ENCODE assay signal across 21 cellular contexts in the genomic region with DNA sequence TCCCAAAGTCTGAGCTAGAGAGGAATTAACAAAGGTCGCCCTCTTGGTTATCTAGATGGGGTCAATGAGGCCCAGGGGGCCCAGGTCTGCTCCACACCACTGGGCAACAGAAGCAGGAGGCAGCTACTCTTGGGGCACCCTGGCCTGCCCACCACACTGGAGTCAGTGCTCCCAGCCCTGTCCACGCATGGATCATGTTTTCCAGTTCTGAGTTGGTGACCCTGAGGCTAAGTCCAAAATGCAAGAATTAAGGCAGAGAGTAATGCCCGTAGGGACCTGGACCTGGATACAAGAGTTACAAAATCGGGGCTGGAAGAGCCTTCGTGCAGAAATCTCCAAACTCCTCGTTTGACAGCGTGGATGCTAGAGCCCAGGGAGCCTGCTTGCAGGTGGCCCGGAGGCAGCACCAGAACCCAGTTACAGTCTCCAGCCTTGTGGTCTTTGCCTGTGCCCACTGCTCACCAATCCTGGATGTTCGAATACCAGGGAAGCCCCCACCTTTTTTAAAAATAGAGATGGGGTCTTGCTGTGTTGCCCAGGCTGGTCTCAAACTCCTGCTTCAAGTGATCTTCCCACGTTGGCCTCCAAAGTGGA. TPM values are rescaled to one million over a fixed set of nuclear protein-coding genes. Genes with fewer than 3 reads are reported as not detected.
DNase-seq lines count a peak whose midpoint lies in the region; ATAC-seq, FAIRE-seq and TF ChIP-seq lines count a peak whose summit lies in the region.
"Had no signal": no experiment of that assay in that cellular context is flagged by ENCODE, and none has a peak within 500 bp of the region (broad histone marks: within the 10 kb centered on the region; RNA-seq: fewer than 3 reads in every experiment).

No MANE protein-coding gene starts in this region.

- no peak overlapping the region for H4K5ac ChIP-seq in mesendoderm (ENCODE audit: low read length)

- H3K56ac ChIP-seq in mesendoderm (ENCODE audit: low read length) = no peak overlapping the region

- POLR2A ChIA-PET in K562 (lab: Yijun Ruan, JAX) = interaction anchor here (0.5 to 1.1 kb wide), 3 partner anchors 12 to 20 kb away, joined by 3 read pairs; no protein-coding TSS in a partner anchor
- POLR2A ChIA-PET in HepG2 (lab: Yijun Ruan, JAX) = interaction anchor here (0.8 to 1.8 kb wide), 3 partner anchors 12 to 111 kb away, joined by 3 to 4 read pairs (median 4); no protein-coding TSS in a partner anchor

- no peaks in the 10 kb centered on the region for H3K36me3 ChIP-seq in K562 (ENCODE audit: control insufficient read depth, insufficient read depth, low read length)
- no peaks in the 10 kb centered on the region for H3K36me3 ChIP-seq in HepG2 (replicated peaks in 1 of 2; ENCODE audit: control insufficient read depth in 1 of 2, insufficient read depth in 2 of 2, low read length in 2 of 2)
- H3K36me3 ChIP-seq in mesendoderm (ENCODE audit: control insufficient read depth, insufficient read depth, low read length) = no peaks in the 10 kb centered on the region
- H3K36me3 ChIP-seq: BLaER1, HAP-1 had no signal

- intact Hi-C loops in K562 (cut with micrococcal nuclease) = no loop called here
- intact Hi-C loops in HepG2 (cut with micrococcal nuclease; ENCODE audit: unreplicated experiment) = loop anchor here (1.0 kb wide), 1 partner anchor 26 kb away; no protein-coding TSS in a partner anchor

- H3K4me2 ChIP-seq in K562 (ENCODE audit: insufficient read depth, low read length) = no peak overlapping the region
- H3K4me2 ChIP-seq in HepG2 (ENCODE audit: low read depth, low read length) = peak overlapping the region; percentile 34
- no peak overlapping the region for H3K4me2 ChIP-seq in mesendoderm (ENCODE audit: low read length)
- H3K4me2 ChIP-seq: BLaER1 had no signal

- H3K9me1 ChIP-seq in K562 (ENCODE audit: control insufficient read depth, insufficient read depth, low read length) = no peaks in the 10 kb centered on the region

- no peak overlapping the region for H2BK120ac ChIP-seq in mesendoderm (ENCODE audit: low read depth, low read length)

- H2BK5ac ChIP-seq in mesendoderm (ENCODE audit: low read length) = no peak overlapping the region

- H2AK5ac ChIP-seq in mesendoderm (ENCODE audit: low read length) = no peak overlapping the region

- DNase-seq in K562 (ENCODE audit: extremely low read depth in 1 of 4, low spot score in 3 of 4) = no peak
- DNase-seq in HepG2 (ENCODE audit: low spot score) = no peak
- no peak for DNase-seq in nephron progenitor cell
- DNase-seq in mesendoderm = no peak
- no peak for DNase-seq in DMS53 treated with DMSO at 0.1 percent for 48 hours (lab: John Stamatoyannopoulos, UW; ENCODE audit: unreplicated experiment)
- DNase-seq in stimulated activated CD4-positive, alpha-beta T cell treated with anti-CD3 and anti-CD28 coated beads, Interleukin-4, amount 100 ng/mL, for 4 hours = no peak
- DNase-seq: 8988T; CD4-positive, alpha-beta memory T cell; DMS153; DMS79 treated with DMSO at 0.1 percent for 48 hours; GF-D8; IMR-90 had no signal

- in situ Hi-C loops in K562 (cut with MboI) (no loop called here), HepG2 (cut with HindIII; ENCODE audit: extremely low pct_ligation_motif_present, low pct_unique_long_range_greater_than_20kb) (no loop called here)

- H3K4me3 Mint-ChIP-seq in nephron progenitor cell = no peak overlapping the region
- H3K4me3 Mint-ChIP-seq: CD14-positive monocyte; CD4-positive, alpha-beta memory T cell had no signal

- H3K27me3 ChIP-seq in K562 (ENCODE audit: control insufficient read depth in 2 of 2, insufficient read depth in 2 of 2, low read length in 2 of 2) (no peaks in the 10 kb centered on the region), HepG2 (ENCODE audit: control insufficient read depth in 1 of 2, insufficient read depth in 2 of 2, low read length in 2 of 2) (no peaks in the 10 kb centered on the region), mesendoderm (ENCODE audit: insufficient read depth, low read length, poor library complexity) (no peaks in the 10 kb centered on the region)
- H3K27me3 ChIP-seq: BLaER1 had no signal

- H3K27ac Mint-ChIP-seq in nephron progenitor cell = peak overlapping the region; percentile 45
- H3K27ac Mint-ChIP-seq: CD14-positive monocyte had no signal

- H3K4ac ChIP-seq in mesendoderm (ENCODE audit: low read depth, low read length) = no peak overlapping the region

- H3K27me3 Mint-ChIP-seq in nephron progenitor cell (ENCODE audit: low read depth, poor library complexity) = peaks cover 2% of the 10 kb centered on the region
- H3K27me3 Mint-ChIP-seq: CD4-positive, alpha-beta memory T cell had no signal

- CTCF ChIA-PET in K562 (lab: Yijun Ruan, JAX; ENCODE audit: low intra/inter-chr PET ratio) = no interaction called here
- CTCF ChIA-PET in HepG2 (lab: Yijun Ruan, JAX; ENCODE audit: low intra/inter-chr PET ratio, low total read pairs) = no interaction called here

- H3K9ac ChIP-seq in K562 (ENCODE audit: insufficient read depth in 1 of 2, low read depth in 2 of 2, low read length in 2 of 2) (no peak overlapping the region), HepG2 (ENCODE audit: insufficient read depth, low read depth, low read length) (0 out of 2 replicates have a peak overlapping the region, but pooled peaks have one; percentile 18), mesendoderm (ENCODE audit: low read length) (no peak overlapping the region)
- H3K9ac ChIP-seq: BLaER1 had no signal

- peaks cover 19% of the 10 kb centered on the region for H3K4me1 Mint-ChIP-seq in nephron progenitor cell
- H3K4me1 Mint-ChIP-seq: CD14-positive monocyte; CD4-positive, alpha-beta memory T cell had no signal

- H4K8ac ChIP-seq in mesendoderm (ENCODE audit: low read depth, low read length) = no peak overlapping the region

- H3K4me3 ChIP-seq in K562 = no peak overlapping the region
- no peak overlapping the region for H3K4me3 ChIP-seq in HepG2 (replicated peaks in 1 of 3; ENCODE audit: insufficient read depth in 1 of 3, low read depth in 2 of 3, low read length in 3 of 3)
- H3K4me3 ChIP-seq in mesendoderm (ENCODE audit: low read length) = no peak overlapping the region
- H3K4me3 ChIP-seq: BLaER1, HAP-1 had no signal

- no peak overlapping the region for H3K18ac ChIP-seq in mesendoderm (ENCODE audit: low read length)

- H2BK15ac ChIP-seq in mesendoderm (replicated peaks; ENCODE audit: low read depth) = no peak overlapping the region

- TF ChIP-seq RAD21 in K562 (CRISPR knock-in tag; conservative IDR thresholded peaks at IDR 0.05 in 1 of 2, IDR thresholded peaks at IDR 0.05 in 1 of 2) = no peak
- TF ChIP-seq RAD21 in HepG2 (CRISPR knock-in tag; IDR thresholded peaks at IDR 0.05) = no peak

- no peak overlapping the region for H3K23ac ChIP-seq in mesendoderm (ENCODE audit: low read length)

- H4K20me1 ChIP-seq in K562 (replicated peaks; ENCODE audit: control insufficient read depth, insufficient read depth, low read length) (no peaks in the 10 kb centered on the region), HepG2 (ENCODE audit: insufficient read depth, low read length) (no peaks in the 10 kb centered on the region)
- H4K20me1 ChIP-seq: BLaER1 had no signal

- TF ChIP-seq POLR2A in K562 (conservative IDR thresholded peaks at IDR 0.05) = no peak
- no peak for TF ChIP-seq POLR2A in HepG2 (IDR thresholded peaks at IDR 0.05; ENCODE audit: insufficient read depth in 1 of 2, low read depth in 2 of 2, low read length in 2 of 2)

- TF ChIP-seq EP300 in K562 (IDR thresholded peaks at IDR 0.05; ENCODE audit: low read length) = no peak
- no peak for TF ChIP-seq EP300 in HepG2 (IDR thresholded peaks at IDR 0.05; ENCODE audit: low read depth in 2 of 2, low read length in 2 of 2)
- TF ChIP-seq EP300 in HepG2 (CRISPR knock-in tag; IDR thresholded peaks at IDR 0.05; ENCODE audit: borderline replicate concordance) = no peak

- ATAC-seq in K562 (peak; percentile 5; the same call in 1 of the 3 replicates), HepG2 (peak; percentile 25), GM18909 (IDR thresholded peaks at IDR 0.05; ENCODE audit: poor library complexity, unreplicated experiment) (no peak)

- TF ChIP-seq CTCF in K562 (IDR thresholded peaks at IDR 0.05 in 2 of 3, conservative IDR thresholded peaks at IDR 0.05 in 1 of 3; ENCODE audit: insufficient read depth in 2 of 3, low read depth in 1 of 3, low read length in 3 of 3) = no peak
- TF ChIP-seq CTCF in HepG2 (CRISPR knock-in tag; IDR thresholded peaks at IDR 0.05) = no peak
- TF ChIP-seq CTCF in nephron progenitor cell (IDR thresholded peaks at IDR 0.05) = no peak

- BruUV-seq in K562 (replicated peaks; lab: Mats Ljungman, UMichigan) (no TSS peak), HepG2 (replicated peaks; lab: Mats Ljungman, UMichigan) (no TSS peak)

- H3K79me1 ChIP-seq in mesendoderm (ENCODE audit: low read length) = no peaks in the 10 kb centered on the region

- no peaks in the 10 kb centered on the region for H3K9me3 Mint-ChIP-seq in nephron progenitor cell
- H3K9me3 Mint-ChIP-seq: CD14-positive monocyte; CD4-positive, alpha-beta memory T cell had no signal

- FAIRE-seq in K562 (lab: Jason Lieb, UNC) (no peak), HepG2 (lab: Jason Lieb, UNC) (no peak)
- FAIRE-seq: H1 had no signal

- no peak overlapping the region for H3K27ac ChIP-seq in K562 (ENCODE audit: extremely low read depth, low read depth, low read length)
- peak overlapping the region; percentile 54 for H3K27ac ChIP-seq in HepG2 (ENCODE audit: extremely low read length, insufficient read depth, low read length)
- no peak overlapping the region for H3K27ac ChIP-seq in mesendoderm (ENCODE audit: low read depth, low read length)
- H3K27ac ChIP-seq: BLaER1, HL-60 had no signal

- peaks cover 24% of the 10 kb centered on the region in 2 experiments for H3K4me1 ChIP-seq in K562 (replicated peaks in 1 of 2; ENCODE audit: control insufficient read depth in 2 of 2, insufficient read depth in 2 of 2, low read length in 2 of 2)
- peaks cover 56% of the 10 kb centered on the region for H3K4me1 ChIP-seq in HepG2 (ENCODE audit: insufficient read depth, low read length)
- H3K4me1 ChIP-seq in mesendoderm (ENCODE audit: control insufficient read depth, low read depth, low read length) = no peaks in the 10 kb centered on the region
- H3K4me1 ChIP-seq: BLaER1, HAP-1 had no signal

- no peaks in the 10 kb centered on the region for H3K36me3 Mint-ChIP-seq in nephron progenitor cell (ENCODE audit: low read depth)
- H3K36me3 Mint-ChIP-seq: CD4-positive, alpha-beta memory T cell had no signal

- H2AFZ ChIP-seq in K562 (ENCODE audit: low read depth, low read length) = no peak overlapping the region
- no peak overlapping the region for H2AFZ ChIP-seq in HepG2 (ENCODE audit: low read length)

- no peaks in the 10 kb centered on the region for H3K9me3 ChIP-seq in K562 (replicated peaks; ENCODE audit: control insufficient read depth, insufficient read depth, low read depth, low read length)
- no peaks in the 10 kb centered on the region for H3K9me3 ChIP-seq in HepG2 (ENCODE audit: low read length)
- H3K9me3 ChIP-seq: BLaER1, HAP-1 had no signal

- H3K79me2 ChIP-seq in K562 (ENCODE audit: control insufficient read depth, insufficient read depth, low read length) (no peaks in the 10 kb centered on the region), HepG2 (ENCODE audit: insufficient read depth, low read length) (no peaks in the 10 kb centered on the region), mesendoderm (ENCODE audit: control insufficient read depth, insufficient read depth, low read length) (no peaks in the 10 kb centered on the region)

- WGBS in K562 (ENCODE audit: insufficient coverage, low coverage, missing lambda C conversion rate) = 71% methylated on average over 10 of the region's 10 CpGs
- WGBS in HepG2 (ENCODE audit: low lambda C conversion rate) = 43% methylated on average over 9 of the region's 10 CpGs
- WGBS in mesendoderm (ENCODE audit: extremely low coverage, insufficient coverage, low lambda C conversion rate) = no CpG with 5 or more reads among the region's 10 CpGs

RNA-seq across cellular contexts. Expression of a gene that starts 6.1 kb away (rescaled TPM):
- total RNA-seq in K562 (2011; cell fraction: chromatin; rRNA removed; ENCODE audit: low replicate concordance) = 2.3 and 2.8 TPM in 2 replicates
- total RNA-seq in K562 (2011; cell fraction: nucleolus; rRNA removed) = 2.2 and 2.5 TPM in 2 replicates
- total RNA-seq in K562 (2011; cell fraction: nucleoplasm; rRNA removed) = 1.8 and 2.3 TPM in 2 replicates
- total RNA-seq in K562 (2014; rRNA removed) (0.24 and 0.36 TPM in 2 replicates), K562 (2014; rRNA removed; fragmentation: Illumina TruSeq; extraction: Trizol) (not detected in 2 replicates), K562 (2015; rRNA removed; fragmentation: Illumina TruSeq; extraction: Trizol) (not detected in 2 replicates), K562 (2021) (0.16 and 0.31 TPM in 2 replicates), HepG2 (2016; rRNA removed; fragmentation: Illumina TruSeq; extraction: Trizol) (0.13 TPM in 1 of 2 replicates, not detected in the other)
- polyA plus RNA-seq in K562 (2011; rRNA removed) (0.29 and 0.43 TPM in 2 replicates), K562 (2014; fragmentation: Illumina TruSeq; extraction: Trizol) (0.28 TPM in 2 replicates), K562 (2014; fragmentation: Nextera tagmentation; extraction: Ambion mirVana) (under 1 TPM; 0.23 to 0.34 TPM), K562 (2014; rRNA removed) (0.09 and 0.56 TPM in 2 replicates), HepG2 (2011; rRNA removed) (0.48 and 0.58 TPM in 2 replicates)
- polyA plus RNA-seq in K562 (2011; cell fraction: cytosol; rRNA removed) = 0.15 and 0.18 TPM in 2 replicates
- 1.0 and 1.1 TPM in 2 replicates for polyA plus RNA-seq in K562 (2011; cell fraction: nucleus; rRNA removed)
- polyA plus RNA-seq in K562 (2012) = 0.13 and 1.6 TPM in 2 replicates
- 0.74 TPM in 1 of 2 replicates, not detected in the other for polyA minus RNA-seq in K562 (2011; rRNA and poly(A)+ RNA removed)
- not detected in 2 replicates for polyA minus RNA-seq in K562 (2011; cell fraction: cytosol; rRNA and poly(A)+ RNA removed)
- 0.54 TPM in 1 of 2 replicates, not detected in the other for polyA minus RNA-seq in K562 (2011; cell fraction: nucleus; rRNA and poly(A)+ RNA removed)
- total RNA-seq in HepG2 (2016; cell fraction: cytosol; rRNA removed; fragmentation: Illumina TruSeq; extraction: Trizol; ENCODE audit: low read depth) = not detected in 2 replicates
- not detected in 2 replicates for total RNA-seq in HepG2 (2016; cell fraction: insoluble cytoplasmic fraction; rRNA removed; fragmentation: Illumina TruSeq; extraction: Trizol)
- total RNA-seq in HepG2 (2016; cell fraction: membrane; rRNA removed; fragmentation: Illumina TruSeq; extraction: Trizol) = not detected in 2 replicates
- 0.34 TPM in 1 of 2 replicates, not detected in the other for total RNA-seq in HepG2 (2016; cell fraction: nucleus; rRNA removed; fragmentation: Illumina TruSeq; extraction: Trizol)
- 0.35 and 0.43 TPM in 2 replicates for polyA plus RNA-seq in HepG2 (2011; cell fraction: cytosol; rRNA removed)
- polyA plus RNA-seq in HepG2 (2011; cell fraction: nucleus; rRNA removed) = 0.61 and 0.71 TPM in 2 replicates
- polyA plus RNA-seq in HepG2 (2012) = 0.13 and 0.20 TPM in 2 replicates
- polyA plus RNA-seq in HepG2 (2016; cell fraction: cytosol; fragmentation: Illumina TruSeq; extraction: Trizol; ENCODE audit: low read depth) = not detected in 2 replicates
- not detected in 2 replicates for polyA plus RNA-seq in HepG2 (2016; cell fraction: insoluble cytoplasmic fraction; fragmentation: Illumina TruSeq; extraction: Trizol; ENCODE audit: low read depth)
- polyA plus RNA-seq in HepG2 (2016; cell fraction: membrane; fragmentation: Illumina TruSeq; extraction: Trizol; ENCODE audit: low read depth) = not detected in 2 replicates
- 0.41 TPM in 1 of 2 replicates, not detected in the other for polyA plus RNA-seq in HepG2 (2016; cell fraction: nucleus; fragmentation: Illumina TruSeq; extraction: Trizol; ENCODE audit: insufficient read depth, low read depth)
- 0.86 TPM in 1 of 2 replicates, not detected in the other for polyA minus RNA-seq in HepG2 (2011; rRNA and poly(A)+ RNA removed; ENCODE audit: low replicate concordance)
- polyA minus RNA-seq in HepG2 (2011; cell fraction: cytosol; rRNA and poly(A)+ RNA removed) = not detected in 2 replicates
- polyA minus RNA-seq in HepG2 (2011; cell fraction: nucleus; rRNA and poly(A)+ RNA removed) = 0.64 TPM in 1 of 2 replicates, not detected in the other
- 0.04 TPM for polyA plus RNA-seq in mesendoderm (2013, experiment 1 of 2)
- polyA plus RNA-seq in mesendoderm (2013, experiment 2 of 2) = not detected
- total RNA-seq: A673; CD4-positive, alpha-beta memory T cell; H1; HT1080; IMR-90 had no signal
- polyA plus RNA-seq: AG04450, CD14-positive monocyte, IMR-90 had no signal

RNA-seq across cellular contexts. Expression of a gene that starts 22.1 kb away (rescaled TPM):
- total RNA-seq in K562 (2011; cell fraction: chromatin; rRNA removed; ENCODE audit: low replicate concordance) = 48.5 and 69.6 TPM in 2 replicates
- total RNA-seq in K562 (2011; cell fraction: nucleolus; rRNA removed) = 160 and 217 TPM in 2 replicates
- total RNA-seq in K562 (2011; cell fraction: nucleoplasm; rRNA removed) = 103 and 113 TPM in 2 replicates
- total RNA-seq in K562 (2014; rRNA removed) (269 and 325 TPM in 2 replicates), K562 (2014; rRNA removed; fragmentation: Illumina TruSeq; extraction: Trizol) (156 and 168 TPM in 2 replicates), K562 (2015; rRNA removed; fragmentation: Illumina TruSeq; extraction: Trizol) (504 and 554 TPM in 2 replicates), K562 (2021) (442 and 486 TPM in 2 replicates), HepG2 (2016; rRNA removed; fragmentation: Illumina TruSeq; extraction: Trizol) (312 and 363 TPM in 2 replicates)
- polyA plus RNA-seq in K562 (2011; rRNA removed) (229 and 257 TPM in 2 replicates), K562 (2014; fragmentation: Illumina TruSeq; extraction: Trizol) (355 and 561 TPM in 2 replicates), K562 (2014; fragmentation: Nextera tagmentation; extraction: Ambion mirVana) (1,000 to 10,000 TPM in 1 of 2 experiments, 100 to 1,000 TPM in 1; 987 to 1,119 TPM), K562 (2014; rRNA removed) (473 and 511 TPM in 2 replicates), HepG2 (2011; rRNA removed) (220 and 256 TPM in 2 replicates)
- 517 and 937 TPM in 2 replicates for polyA plus RNA-seq in K562 (2011; cell fraction: cytosol; rRNA removed)
- 85.7 and 88.0 TPM in 2 replicates for polyA plus RNA-seq in K562 (2011; cell fraction: nucleus; rRNA removed)
- 593 and 1,047 TPM in 2 replicates for polyA plus RNA-seq in K562 (2012)
- polyA minus RNA-seq in K562 (2011; rRNA and poly(A)+ RNA removed) = 20.7 and 29.0 TPM in 2 replicates
- polyA minus RNA-seq in K562 (2011; cell fraction: cytosol; rRNA and poly(A)+ RNA removed) = 93.0 and 102 TPM in 2 replicates
- 37.6 and 79.6 TPM in 2 replicates for polyA minus RNA-seq in K562 (2011; cell fraction: nucleus; rRNA and poly(A)+ RNA removed)
- 93.1 and 138 TPM in 2 replicates for total RNA-seq in HepG2 (2016; cell fraction: cytosol; rRNA removed; fragmentation: Illumina TruSeq; extraction: Trizol; ENCODE audit: low read depth)
- total RNA-seq in HepG2 (2016; cell fraction: insoluble cytoplasmic fraction; rRNA removed; fragmentation: Illumina TruSeq; extraction: Trizol) = 330 and 377 TPM in 2 replicates
- 90.9 and 140 TPM in 2 replicates for total RNA-seq in HepG2 (2016; cell fraction: membrane; rRNA removed; fragmentation: Illumina TruSeq; extraction: Trizol)
- 278 and 315 TPM in 2 replicates for total RNA-seq in HepG2 (2016; cell fraction: nucleus; rRNA removed; fragmentation: Illumina TruSeq; extraction: Trizol)
- 307 and 524 TPM in 2 replicates for polyA plus RNA-seq in HepG2 (2011; cell fraction: cytosol; rRNA removed)
- polyA plus RNA-seq in HepG2 (2011; cell fraction: nucleus; rRNA removed) = 91.7 and 102 TPM in 2 replicates
- polyA plus RNA-seq in HepG2 (2012) = 411 and 581 TPM in 2 replicates
- 163 and 221 TPM in 2 replicates for polyA plus RNA-seq in HepG2 (2016; cell fraction: cytosol; fragmentation: Illumina TruSeq; extraction: Trizol; ENCODE audit: low read depth)
- polyA plus RNA-seq in HepG2 (2016; cell fraction: insoluble cytoplasmic fraction; fragmentation: Illumina TruSeq; extraction: Trizol; ENCODE audit: low read depth) = 491 and 517 TPM in 2 replicates
- 170 and 204 TPM in 2 replicates for polyA plus RNA-seq in HepG2 (2016; cell fraction: membrane; fragmentation: Illumina TruSeq; extraction: Trizol; ENCODE audit: low read depth)
- polyA plus RNA-seq in HepG2 (2016; cell fraction: nucleus; fragmentation: Illumina TruSeq; extraction: Trizol; ENCODE audit: insufficient read depth, low read depth) = 572 and 587 TPM in 2 replicates
- polyA minus RNA-seq in HepG2 (2011; rRNA and poly(A)+ RNA removed; ENCODE audit: low replicate concordance) = 103 and 165 TPM in 2 replicates
- 108 and 131 TPM in 2 replicates for polyA minus RNA-seq in HepG2 (2011; cell fraction: cytosol; rRNA and poly(A)+ RNA removed)
- polyA minus RNA-seq in HepG2 (2011; cell fraction: nucleus; rRNA and poly(A)+ RNA removed) = 63.0 and 77.8 TPM in 2 replicates
- 307 TPM for polyA plus RNA-seq in mesendoderm (2013, experiment 1 of 2)
- polyA plus RNA-seq in mesendoderm (2013, experiment 2 of 2) = 298 TPM

RNA-seq across cellular contexts. Expression of a gene that starts 34.5 kb away (rescaled TPM):
- 0.40 and 0.51 TPM in 2 replicates for total RNA-seq in K562 (2011; cell fraction: chromatin; rRNA removed; ENCODE audit: low replicate concordance)
- total RNA-seq in K562 (2011; cell fraction: nucleolus; rRNA removed) = 0.39 TPM in 1 of 2 replicates, not detected in the other
- total RNA-seq in K562 (2011; cell fraction: nucleoplasm; rRNA removed) = 0.29 TPM in 1 of 2 replicates, not detected in the other
- total RNA-seq in K562 (2014; rRNA removed) (0.08 TPM in 1 of 2 replicates, not detected in the other), K562 (2014; rRNA removed; fragmentation: Illumina TruSeq; extraction: Trizol) (0.11 TPM in 1 of 2 replicates, not detected in the other), K562 (2015; rRNA removed; fragmentation: Illumina TruSeq; extraction: Trizol) (0.14 and 0.15 TPM in 2 replicates), K562 (2021) (0.09 and 0.29 TPM in 2 replicates), HepG2 (2016; rRNA removed; fragmentation: Illumina TruSeq; extraction: Trizol) (10.3 and 15.3 TPM in 2 replicates)
- polyA plus RNA-seq in K562 (2011; rRNA removed) (0.11 and 0.20 TPM in 2 replicates), K562 (2014; fragmentation: Illumina TruSeq; extraction: Trizol) (0.14 and 0.30 TPM in 2 replicates), K562 (2014; fragmentation: Nextera tagmentation; extraction: Ambion mirVana) (under 1 TPM in 1 of 2 experiments, not detected in 1; 0.29 TPM), K562 (2014; rRNA removed) (0.04 TPM in 1 of 2 replicates, not detected in the other), HepG2 (2011; rRNA removed) (12.6 and 15.6 TPM in 2 replicates)
- polyA plus RNA-seq in K562 (2011; cell fraction: cytosol; rRNA removed) = 0.10 TPM in 1 of 2 replicates, not detected in the other
- polyA plus RNA-seq in K562 (2011; cell fraction: nucleus; rRNA removed) = 0.07 and 0.21 TPM in 2 replicates
- polyA plus RNA-seq in K562 (2012) = 0.14 and 0.32 TPM in 2 replicates
- 0.18 TPM in 1 of 2 replicates, not detected in the other for polyA minus RNA-seq in K562 (2011; rRNA and poly(A)+ RNA removed)
- polyA minus RNA-seq in K562 (2011; cell fraction: cytosol; rRNA and poly(A)+ RNA removed) = not detected in 2 replicates
- not detected in 2 replicates for polyA minus RNA-seq in K562 (2011; cell fraction: nucleus; rRNA and poly(A)+ RNA removed)
- total RNA-seq in HepG2 (2016; cell fraction: cytosol; rRNA removed; fragmentation: Illumina TruSeq; extraction: Trizol; ENCODE audit: low read depth) = 2.4 and 3.4 TPM in 2 replicates
- total RNA-seq in HepG2 (2016; cell fraction: insoluble cytoplasmic fraction; rRNA removed; fragmentation: Illumina TruSeq; extraction: Trizol) = 9.9 and 15.5 TPM in 2 replicates
- 5.3 TPM in 2 replicates for total RNA-seq in HepG2 (2016; cell fraction: membrane; rRNA removed; fragmentation: Illumina TruSeq; extraction: Trizol)
- 4.4 and 4.9 TPM in 2 replicates for total RNA-seq in HepG2 (2016; cell fraction: nucleus; rRNA removed; fragmentation: Illumina TruSeq; extraction: Trizol)
- polyA plus RNA-seq in HepG2 (2011; cell fraction: cytosol; rRNA removed) = 13.0 and 14.4 TPM in 2 replicates
- 3.1 and 4.4 TPM in 2 replicates for polyA plus RNA-seq in HepG2 (2011; cell fraction: nucleus; rRNA removed)
- 11.1 and 12.1 TPM in 2 replicates for polyA plus RNA-seq in HepG2 (2012)
- polyA plus RNA-seq in HepG2 (2016; cell fraction: cytosol; fragmentation: Illumina TruSeq; extraction: Trizol; ENCODE audit: low read depth) = 2.7 and 2.8 TPM in 2 replicates
- polyA plus RNA-seq in HepG2 (2016; cell fraction: insoluble cytoplasmic fraction; fragmentation: Illumina TruSeq; extraction: Trizol; ENCODE audit: low read depth) = 25.7 and 26.4 TPM in 2 replicates
- polyA plus RNA-seq in HepG2 (2016; cell fraction: membrane; fragmentation: Illumina TruSeq; extraction: Trizol; ENCODE audit: low read depth) = 5.3 and 5.6 TPM in 2 replicates
- polyA plus RNA-seq in HepG2 (2016; cell fraction: nucleus; fragmentation: Illumina TruSeq; extraction: Trizol; ENCODE audit: insufficient read depth, low read depth) = 6.9 and 9.0 TPM in 2 replicates
- polyA minus RNA-seq in HepG2 (2011; rRNA and poly(A)+ RNA removed; ENCODE audit: low replicate concordance) = 0.12 and 17.7 TPM in 2 replicates
- polyA minus RNA-seq in HepG2 (2011; cell fraction: cytosol; rRNA and poly(A)+ RNA removed) = 7.1 and 7.4 TPM in 2 replicates
- polyA minus RNA-seq in HepG2 (2011; cell fraction: nucleus; rRNA and poly(A)+ RNA removed) = 2.3 and 5.1 TPM in 2 replicates
- polyA plus RNA-seq in mesendoderm (2013, experiment 1 of 2) = 23.6 TPM
- 23.6 TPM for polyA plus RNA-seq in mesendoderm (2013, experiment 2 of 2)
- polyA plus RNA-seq: CD4-positive, alpha-beta memory T cell had no signal
